13 cellular contexts compared by ENCODE assay signal in the genomic region with DNA sequence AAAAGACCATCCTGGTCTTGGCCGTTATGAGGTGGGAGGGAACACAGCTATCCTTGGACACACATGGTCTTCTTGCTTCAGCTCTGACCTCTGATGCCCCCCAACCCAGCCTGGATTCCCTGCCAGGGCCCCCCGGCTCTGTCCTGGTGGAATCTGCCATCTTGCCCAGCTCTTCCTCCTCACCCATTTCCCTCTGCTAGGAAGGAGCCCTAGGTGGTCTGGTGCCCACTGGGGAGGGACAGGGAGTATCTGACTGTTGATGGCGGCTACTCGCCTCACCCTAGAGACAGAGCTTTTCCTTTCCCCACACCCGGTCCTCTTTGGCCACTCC. TPM values are rescaled to one million over a fixed set of nuclear protein-coding genes. Genes with fewer than 3 reads are reported as not detected.
A peak's percentile ranks its signal among the peaks of the same experiment; 100 is the strongest.
DNase-seq lines count a peak whose midpoint lies in the region; ATAC-seq and TF ChIP-seq lines count a peak whose summit lies in the region.
"Had no signal": no experiment of that assay in that cellular context is flagged by ENCODE, and none has a peak within 500 bp of the region (broad histone marks: within the 10 kb centered on the region; RNA-seq: fewer than 3 reads in every experiment).

No MANE protein-coding gene starts in this region.

- CTCF ChIA-PET in Panc1 (lab: Charles Lee) = interaction anchor here (0.8 to 1.2 kb wide), 2 partner anchors 30 to 88 kb away, joined by 3 read pairs; a partner anchor contains a TSS

- H3K36me3 ChIP-seq in Panc1 (ENCODE audit: control insufficient read depth, insufficient read depth, low read length) (no peaks in the 10 kb centered on the region; the same call in 1 of the 2 replicates), neural cell (ENCODE audit: insufficient read depth, low read length) (no peaks in the 10 kb centered on the region), stomach smooth muscle (ENCODE audit: control insufficient read depth in 2 of 2, insufficient read depth in 2 of 2, low read length in 2 of 2) (peaks cover 4 to 18% of the 10 kb centered on the region in 2 donors)

- H3K4me1 ChIP-seq in Panc1 (ENCODE audit: control insufficient read depth, insufficient read depth, low read length) = peaks cover 63% of the 10 kb centered on the region
- H3K4me1 ChIP-seq in stomach smooth muscle (ENCODE audit: control insufficient read depth, insufficient read depth, low read length) = peaks cover 49% of the 10 kb centered on the region

- no TSS peak for BruUV-seq in Panc1 (replicated peaks; lab: Mats Ljungman, UMichigan)

- intact Hi-C loops in Panc1 (cut with micrococcal nuclease; ENCODE audit: unreplicated experiment) = no loop called here

- H3K27ac Mint-ChIP-seq in chondrocyte (ENCODE audit: unreplicated experiment) = peak overlapping the region; percentile 88

- no peaks in the 10 kb centered on the region for H3F3A ChIP-seq in neural cell (ENCODE audit: insufficient read depth, low read length, poor library complexity, severe bottlenecking)

- no peaks in the 10 kb centered on the region for H3K9me3 ChIP-seq in Panc1 (ENCODE audit: control insufficient read depth, insufficient read depth, low read depth, low read length)
- H3K9me3 ChIP-seq in neural cell (ENCODE audit: low read length) = no peaks in the 10 kb centered on the region
- H3K9me3 ChIP-seq in stomach smooth muscle (ENCODE audit: control insufficient read depth in 2 of 2, low read length in 2 of 2) = no peaks in the 10 kb centered on the region

- no peak overlapping the region for H3K4me2 ChIP-seq in neural cell (ENCODE audit: low read length)

- H3K27me3 ChIP-seq in Panc1 (ENCODE audit: control insufficient read depth, insufficient read depth, low read length) (no peaks in the 10 kb centered on the region), neural cell (ENCODE audit: insufficient read depth, low read depth, low read length) (no peaks in the 10 kb centered on the region), stomach smooth muscle (ENCODE audit: control insufficient read depth in 1 of 2, insufficient read depth in 2 of 2, low read length in 2 of 2) (no peaks in the 10 kb centered on the region)

- H3K79me2 ChIP-seq in neural cell (replicated peaks; ENCODE audit: insufficient read depth, low read length) = no peaks in the 10 kb centered on the region

- H3K9ac ChIP-seq in neural cell (ENCODE audit: low read length) (peak overlapping the region; percentile 40), stomach smooth muscle (ENCODE audit: low read length in 2 of 2) (no peak overlapping the region)

- H3K27me3 Mint-ChIP-seq in chondrocyte (ENCODE audit: low read depth) = no peaks in the 10 kb centered on the region
- H3K27me3 Mint-ChIP-seq: activated B cell treated with CpG ODN at 0.5 μM for 24 hours; effector memory CD8-positive, alpha-beta T cell had no signal

- no peak for DNase-seq in Panc1 (ENCODE audit: low read depth, low spot score)
- DNase-seq in chondrocyte (ENCODE audit: low spot score) = no peak
- no peak for DNase-seq in NCI-H748 (lab: John Stamatoyannopoulos, UW; ENCODE audit: unreplicated experiment)
- no peak for DNase-seq in DMS153 (lab: John Stamatoyannopoulos, UW)
- DNase-seq: activated B cell treated with CpG ODN at 0.5 μM for 24 hours; effector memory CD8-positive, alpha-beta T cell; IMR-90; mammary epithelial cell; MV-4-11; RPMI8226 had no signal

- H4K20me1 ChIP-seq in neural cell (ENCODE audit: insufficient read depth) = no peaks in the 10 kb centered on the region

- no peak for ATAC-seq in Panc1
- no peak for ATAC-seq in GM19455 (IDR thresholded peaks at IDR 0.05; ENCODE audit: unreplicated experiment)
- ATAC-seq: effector memory CD8-positive, alpha-beta T cell had no signal

- H3K27ac ChIP-seq in Panc1 (ENCODE audit: low read length) (peak overlapping the region; percentile 70), neural cell (ENCODE audit: low read length) (peak overlapping the region; percentile 47), stomach smooth muscle (ENCODE audit: low read length) (peak overlapping the region; percentile 55)

- no peak overlapping the region for H3K4me3 Mint-ChIP-seq in chondrocyte (ENCODE audit: unreplicated experiment)
- H3K4me3 Mint-ChIP-seq: activated B cell treated with CpG ODN at 0.5 μM for 24 hours; effector memory CD8-positive, alpha-beta T cell had no signal

- H3K36me3 Mint-ChIP-seq in chondrocyte (ENCODE audit: low read depth) = peaks cover 16% of the 10 kb centered on the region

- H2AFZ ChIP-seq in neural cell (ENCODE audit: low read depth, low read length) = no peak overlapping the region

- no peak overlapping the region for H3K4me3 ChIP-seq in Panc1 (ENCODE audit: low read depth in 2 of 2, low read length in 2 of 2)
- peak overlapping the region; percentile 39 for H3K4me3 ChIP-seq in neural cell (ENCODE audit: low read length)
- H3K4me3 ChIP-seq in stomach smooth muscle (ENCODE audit: low read length in 2 of 2) = no peak overlapping the region

- no peaks in the 10 kb centered on the region for H3K9me3 Mint-ChIP-seq in chondrocyte (ENCODE audit: low read depth)
- H3K9me3 Mint-ChIP-seq: activated B cell treated with CpG ODN at 0.5 μM for 24 hours; effector memory CD8-positive, alpha-beta T cell had no signal

- in situ Hi-C loops in Panc1 (cut with HindIII; ENCODE audit: low pct_unique_long_range_greater_than_20kb, low sequenced_read_pairs) = no loop called here

- TF ChIP-seq RAD21 in neural cell (conservative IDR thresholded peaks at IDR 0.05) = no peak

- no peaks in the 10 kb centered on the region for H3K9me2 ChIP-seq in neural cell (ENCODE audit: insufficient read depth, low read length)

- TF ChIP-seq CTCF in Panc1 (IDR thresholded peaks at IDR 0.05) (no peak), chondrocyte (IDR thresholded peaks at IDR 0.05) (no peak), neural cell (IDR thresholded peaks at IDR 0.05; ENCODE audit: poor library complexity, severe bottlenecking) (no peak)

- H3K4me1 Mint-ChIP-seq in chondrocyte (ENCODE audit: low read depth) = peaks cover 74% of the 10 kb centered on the region

- POLR2A ChIA-PET in Panc1 (lab: Charles Lee) = interaction anchor here (0.6 kb wide), 1 partner anchor 9 kb away, joined by 11 read pairs; no protein-coding TSS in a partner anchor

- no peak for TF ChIP-seq EP300 in neural cell (conservative IDR thresholded peaks at IDR 0.05; ENCODE audit: poor library complexity, severe bottlenecking)

TF ChIP-seq in neural cell, 6 proteins besides CTCF, POLR2A, EP300 and RAD21:
- no peak for TF ChIP-seq SMC3 (conservative IDR thresholded peaks at IDR 0.05; ENCODE audit: poor library complexity)
- no peak for TF ChIP-seq TAF1 (IDR thresholded peaks at IDR 0.05; ENCODE audit: low read depth)
- no peak for TF ChIP-seq EZH2 (IDR thresholded peaks at IDR 0.05; ENCODE audit: borderline replicate concordance, insufficient read depth, low read length, poor library complexity, severe bottlenecking)
- TF ChIP-seq POLR2AphosphoS5 (IDR thresholded peaks at IDR 0.05) = no peak
- TF ChIP-seq, protein P1, sequence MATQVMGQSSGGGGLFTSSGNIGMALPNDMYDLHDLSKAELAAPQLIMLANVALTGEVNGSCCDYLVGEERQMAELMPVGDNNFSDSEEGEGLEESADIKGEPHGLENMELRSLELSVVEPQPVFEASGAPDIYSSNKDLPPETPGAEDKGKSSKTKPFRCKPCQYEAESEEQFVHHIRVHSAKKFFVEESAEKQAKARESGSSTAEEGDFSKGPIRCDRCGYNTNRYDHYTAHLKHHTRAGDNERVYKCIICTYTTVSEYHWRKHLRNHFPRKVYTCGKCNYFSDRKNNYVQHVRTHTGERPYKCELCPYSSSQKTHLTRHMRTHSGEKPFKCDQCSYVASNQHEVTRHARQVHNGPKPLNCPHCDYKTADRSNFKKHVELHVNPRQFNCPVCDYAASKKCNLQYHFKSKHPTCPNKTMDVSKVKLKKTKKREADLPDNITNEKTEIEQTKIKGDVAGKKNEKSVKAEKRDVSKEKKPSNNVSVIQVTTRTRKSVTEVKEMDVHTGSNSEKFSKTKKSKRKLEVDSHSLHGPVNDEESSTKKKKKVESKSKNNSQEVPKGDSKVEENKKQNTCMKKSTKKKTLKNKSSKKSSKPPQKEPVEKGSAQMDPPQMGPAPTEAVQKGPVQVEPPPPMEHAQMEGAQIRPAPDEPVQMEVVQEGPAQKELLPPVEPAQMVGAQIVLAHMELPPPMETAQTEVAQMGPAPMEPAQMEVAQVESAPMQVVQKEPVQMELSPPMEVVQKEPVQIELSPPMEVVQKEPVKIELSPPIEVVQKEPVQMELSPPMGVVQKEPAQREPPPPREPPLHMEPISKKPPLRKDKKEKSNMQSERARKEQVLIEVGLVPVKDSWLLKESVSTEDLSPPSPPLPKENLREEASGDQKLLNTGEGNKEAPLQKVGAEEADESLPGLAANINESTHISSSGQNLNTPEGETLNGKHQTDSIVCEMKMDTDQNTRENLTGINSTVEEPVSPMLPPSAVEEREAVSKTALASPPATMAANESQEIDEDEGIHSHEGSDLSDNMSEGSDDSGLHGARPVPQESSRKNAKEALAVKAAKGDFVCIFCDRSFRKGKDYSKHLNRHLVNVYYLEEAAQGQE (IDR thresholded peaks at IDR 0.05; ENCODE audit: borderline replicate concordance) = no peak
- no peak for TF ChIP-seq MXI1 (conservative IDR thresholded peaks at IDR 0.05; ENCODE audit: poor library complexity, severe bottlenecking)

RNA-seq across cellular contexts. Expression of a gene that starts 30.1 kb away (rescaled TPM):
- total RNA-seq in Panc1 (2021; ENCODE audit: unreplicated experiment) (85.0 TPM), chondrocyte (144 to 193 TPM (median 145 TPM) in 3 replicates)
- 151 TPM for polyA plus RNA-seq in Panc1 (2012; ENCODE audit: insufficient read length)
- polyA plus RNA-seq in neural cell = 24.4 and 38.0 TPM in 2 replicates
- 37.0 and 40.1 TPM in 2 replicates for polyA minus RNA-seq in neural cell
